ENCODE assay signal across 12 cellular contexts in the genomic region with DNA sequence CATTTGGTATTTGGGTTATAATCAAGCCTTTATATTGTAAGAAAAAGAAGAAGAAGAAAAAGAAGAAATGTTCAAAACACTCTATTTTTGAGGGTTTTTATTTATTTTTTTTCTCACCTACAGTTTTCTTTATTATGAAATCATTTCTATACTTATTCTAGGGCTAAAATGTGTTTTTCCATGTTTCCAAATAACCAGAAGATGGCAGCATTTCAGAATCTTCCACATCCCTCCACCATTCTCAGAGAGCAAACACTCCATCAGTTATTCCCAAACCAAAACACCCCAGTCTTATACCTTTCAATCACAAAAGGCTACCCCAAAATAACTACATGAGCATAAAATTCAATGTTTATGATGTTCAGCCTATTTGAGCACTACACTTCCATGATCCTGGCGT. TPM values are rescaled to one million over a fixed set of nuclear protein-coding genes. Genes with fewer than 3 reads are reported as not detected.
A peak's percentile ranks its signal among the peaks of the same experiment; 100 is the strongest.
DNase-seq lines count a peak whose midpoint lies in the region; ATAC-seq, FAIRE-seq and TF ChIP-seq lines count a peak whose summit lies in the region.
"Had no signal": no experiment of that assay in that cellular context is flagged by ENCODE, and none has a peak within 500 bp of the region (broad histone marks: within the 10 kb centered on the region; RNA-seq: fewer than 3 reads in every experiment).

No MANE protein-coding gene starts in this region.

- no peaks in the 10 kb centered on the region for H3K4me1 Mint-ChIP-seq in astrocyte (ENCODE audit: low read depth, unreplicated experiment)

- H3K9ac ChIP-seq in IMR-90 (ENCODE audit: low read depth, low read length) = no peak overlapping the region
- H3K9ac ChIP-seq in astrocyte (ENCODE audit: low read length) = no peak overlapping the region
- no peak overlapping the region for H3K9ac ChIP-seq in mesendoderm (ENCODE audit: low read length)

- H3K4me1 ChIP-seq in IMR-90 (ENCODE audit: control insufficient read depth, insufficient read depth, low read length) (no peaks in the 10 kb centered on the region), astrocyte (ENCODE audit: insufficient read depth, low read length) (no peaks in the 10 kb centered on the region), mesendoderm (ENCODE audit: control insufficient read depth, low read depth, low read length) (peaks cover 6% of the 10 kb centered on the region)

- H3K4ac ChIP-seq in IMR-90 (ENCODE audit: low read depth, low read length) = no peak overlapping the region
- no peak overlapping the region for H3K4ac ChIP-seq in mesendoderm (ENCODE audit: low read depth, low read length)

- no peak overlapping the region for H4K8ac ChIP-seq in IMR-90 (ENCODE audit: low read depth in 2 of 2, low read length in 2 of 2)
- no peak overlapping the region for H4K8ac ChIP-seq in mesendoderm (ENCODE audit: low read depth, low read length)

- peak; percentile 23; the same call in 1 of the 2 replicates for TF ChIP-seq RAD21 in IMR-90 (IDR thresholded peaks at IDR 0.05; ENCODE audit: low read length)

- H3K18ac ChIP-seq in IMR-90 (ENCODE audit: low read depth, low read length) (no peak overlapping the region), mesendoderm (ENCODE audit: low read length) (no peak overlapping the region)

- H3K23ac ChIP-seq in IMR-90 (ENCODE audit: low read depth, low read length) (no peak overlapping the region), mesendoderm (ENCODE audit: low read length) (no peak overlapping the region)

- no peaks in the 10 kb centered on the region for H3K9me3 ChIP-seq in IMR-90 (ENCODE audit: control insufficient read depth, insufficient read depth, low read length)
- no peaks in the 10 kb centered on the region for H3K9me3 ChIP-seq in astrocyte (ENCODE audit: insufficient read depth, low read depth, low read length)

- intact Hi-C loops in IMR-90 (cut with micrococcal nuclease) = loop anchor here (1.0 kb wide), 2 partner anchors 88 to 556 kb away; no protein-coding TSS in a partner anchor

- no peak overlapping the region for H4K5ac ChIP-seq in IMR-90 (ENCODE audit: low read depth, low read length)
- H4K5ac ChIP-seq in mesendoderm (ENCODE audit: low read length) = no peak overlapping the region

- ATAC-seq in IMR-90 (ENCODE audit: low read depth) = no peak
- no peak for ATAC-seq in HG02678 (IDR thresholded peaks at IDR 0.05; ENCODE audit: unreplicated experiment)
- ATAC-seq: effector memory CD8-positive, alpha-beta T cell had no signal

- DNase-seq in COLO829 (ENCODE audit: low spot score) = peak; percentile 47
- DNase-seq in IMR-90 = peak; percentile 1
- no peak for DNase-seq in astrocyte (ENCODE audit: low read depth)
- DNase-seq in mesendoderm = peak; percentile 22
- no peak for DNase-seq in activated T-cell treated with anti-CD3 and anti-CD28 coated beads, Interleukin-2, amount 50 U/mL, for 48 hours
- no peak for DNase-seq in MV-4-11 (lab: John Stamatoyannopoulos, UW)
- no peak for DNase-seq in T1000 (lab: John Stamatoyannopoulos, UW)
- DNase-seq: effector memory CD8-positive, alpha-beta T cell; NCI-H526 had no signal

- in situ Hi-C loops in IMR-90 (cut with MboI; ENCODE audit: low sequenced_read_pairs) = no loop called here

- H3K9me3 Mint-ChIP-seq in astrocyte (ENCODE audit: unreplicated experiment) = no peaks in the 10 kb centered on the region
- H3K9me3 Mint-ChIP-seq: activated T-helper 2 cell treated with anti-CD3 and anti-CD28 coated beads, Interferon-gamma antibody, Interleukin-2, Interleukin-4, amounts not matched to agents 10 μg/mL and 5 μg/mL and 100 μg/mL, durations not matched to agents 14 hours and 24 hours and 36 hours had no signal

- no peak overlapping the region for H2AFZ ChIP-seq in IMR-90 (replicated peaks; ENCODE audit: low read length, poor library complexity)
- no peak overlapping the region for H2AFZ ChIP-seq in astrocyte (ENCODE audit: low read depth, low read length)

- no peak overlapping the region for H3K56ac ChIP-seq in IMR-90 (ENCODE audit: extremely low read depth, insufficient read depth, low read length)
- no peak overlapping the region for H3K56ac ChIP-seq in mesendoderm (ENCODE audit: low read length)

- H3K36me3 ChIP-seq in IMR-90 (ENCODE audit: control insufficient read depth, insufficient read depth, low read length) = no peaks in the 10 kb centered on the region
- no peaks in the 10 kb centered on the region for H3K36me3 ChIP-seq in astrocyte (ENCODE audit: insufficient read depth, low read length)
- H3K36me3 ChIP-seq in mesendoderm (ENCODE audit: control insufficient read depth, insufficient read depth, low read length) = no peaks in the 10 kb centered on the region

- no peaks in the 10 kb centered on the region for H3K36me3 Mint-ChIP-seq in astrocyte (ENCODE audit: low read depth, unreplicated experiment)

- no peak overlapping the region for H3K27ac Mint-ChIP-seq in astrocyte (ENCODE audit: unreplicated experiment)
- H3K27ac Mint-ChIP-seq: activated T-helper 2 cell treated with anti-CD3 and anti-CD28 coated beads, Interferon-gamma antibody, Interleukin-2, Interleukin-4, amounts not matched to agents 10 μg/mL and 5 μg/mL and 100 μg/mL, durations not matched to agents 14 hours and 24 hours and 36 hours; effector memory CD8-positive, alpha-beta T cell had no signal

- H2BK5ac ChIP-seq in IMR-90 (ENCODE audit: low read depth, low read length, poor library complexity, severe bottlenecking) = no peak overlapping the region
- H2BK5ac ChIP-seq in mesendoderm (ENCODE audit: low read length) = no peak overlapping the region

- H2AK5ac ChIP-seq in IMR-90 (ENCODE audit: low read depth, low read length) (no peak overlapping the region), mesendoderm (ENCODE audit: low read length) (no peak overlapping the region)

- no peak overlapping the region for H3K14ac ChIP-seq in IMR-90 (replicated peaks; ENCODE audit: low read depth, low read length)

- no TSS peak for BruUV-seq in IMR-90 (replicated peaks; lab: Mats Ljungman, UMichigan)

- peaks cover 10% of the 10 kb centered on the region for H3K27me3 Mint-ChIP-seq in astrocyte (ENCODE audit: low read depth, unreplicated experiment)
- H3K27me3 Mint-ChIP-seq: effector memory CD8-positive, alpha-beta T cell had no signal

- H3K79me2 ChIP-seq in astrocyte (ENCODE audit: insufficient read depth, low read length) (no peaks in the 10 kb centered on the region), mesendoderm (ENCODE audit: control insufficient read depth, insufficient read depth, low read length) (no peaks in the 10 kb centered on the region)

- H4K91ac ChIP-seq in IMR-90 (ENCODE audit: insufficient read depth, low read depth, low read length) = no peak overlapping the region

- TF ChIP-seq POLR2A in IMR-90 (IDR thresholded peaks at IDR 0.05; ENCODE audit: low read depth, low read length) = no peak

- no peak overlapping the region for H3K4me3 Mint-ChIP-seq in astrocyte (ENCODE audit: unreplicated experiment)
- H3K4me3 Mint-ChIP-seq: effector memory CD8-positive, alpha-beta T cell had no signal

- no peaks in the 10 kb centered on the region for H4K20me1 ChIP-seq in IMR-90 (ENCODE audit: insufficient read depth, low read length)
- H4K20me1 ChIP-seq in astrocyte (ENCODE audit: insufficient read depth, low read length) = no peaks in the 10 kb centered on the region

- CTCF ChIA-PET in IMR-90 (lab: Yijun Ruan, JAX) = no interaction called here

- H2BK120ac ChIP-seq in IMR-90 (ENCODE audit: low read depth, low read length) = no peak overlapping the region
- no peak overlapping the region for H2BK120ac ChIP-seq in mesendoderm (ENCODE audit: low read depth, low read length)

- WGBS in IMR-90 (ENCODE audit: extremely low coverage in 2 of 2, insufficient read length in 1 of 2), 2 experiments = no CpG with 5 or more reads among the region's 1 CpG
- no CpG with 5 or more reads among the region's 1 CpG for WGBS in mesendoderm (ENCODE audit: extremely low coverage, insufficient coverage, low lambda C conversion rate)

- no peak overlapping the region for H2BK20ac ChIP-seq in IMR-90 (ENCODE audit: low read depth, low read length)

- no peaks in the 10 kb centered on the region for H3K9me1 ChIP-seq in IMR-90 (ENCODE audit: insufficient read depth, low read length)

- POLR2A ChIA-PET in IMR-90 (lab: Charles Lee; ENCODE audit: unreplicated experiment) = no interaction called here

- dilution Hi-C loops in IMR-90 (cut with HindIII; ENCODE audit: low sequenced_read_pairs, unreplicated experiment) = no loop called here

- H3K27me3 ChIP-seq in IMR-90 (ENCODE audit: control insufficient read depth, insufficient read depth, low read length) (no peaks in the 10 kb centered on the region; the same call in 1 of the 2 replicates), astrocyte (ENCODE audit: insufficient read depth, low read length) (no peaks in the 10 kb centered on the region), mesendoderm (ENCODE audit: insufficient read depth, low read length, poor library complexity) (no peaks in the 10 kb centered on the region)

- H3K27ac ChIP-seq in IMR-90 (ENCODE audit: insufficient read depth, low read length) (no peak overlapping the region), astrocyte (ENCODE audit: low read depth, low read length) (no peak overlapping the region), mesendoderm (ENCODE audit: low read depth, low read length) (no peak overlapping the region)

- FAIRE-seq in astrocyte (lab: Jason Lieb, UNC) = no peak

- no peak overlapping the region for H2AK9ac ChIP-seq in IMR-90 (replicated peaks; ENCODE audit: low read depth, low read length, poor library complexity)

- no peak overlapping the region for H3K4me2 ChIP-seq in IMR-90 (ENCODE audit: low read depth, low read length)
- H3K4me2 ChIP-seq in astrocyte (ENCODE audit: low read length) = no peak overlapping the region
- no peak overlapping the region for H3K4me2 ChIP-seq in mesendoderm (ENCODE audit: low read length)

- TF ChIP-seq CTCF in IMR-90 (conservative IDR thresholded peaks at IDR 0.05; ENCODE audit: low read depth, low read length) (peak; percentile 27; the same call in 1 of the 2 replicates), astrocyte (IDR thresholded peaks at IDR 0.05; ENCODE audit: insufficient read depth, low read depth, low read length) (peak; percentile 32)

- H3K79me1 ChIP-seq in IMR-90 (ENCODE audit: low read depth in 1 of 2, low read length in 2 of 2) = no peaks in the 10 kb centered on the region
- H3K79me1 ChIP-seq in mesendoderm (ENCODE audit: low read length) = no peaks in the 10 kb centered on the region

- H2BK15ac ChIP-seq in IMR-90 (ENCODE audit: low read depth, low read length) (no peak overlapping the region), mesendoderm (replicated peaks; ENCODE audit: low read depth) (no peak overlapping the region)

- H3K4me3 ChIP-seq in IMR-90 (ENCODE audit: insufficient read depth, low read depth, low read length) = no peak overlapping the region
- H3K4me3 ChIP-seq in astrocyte (ENCODE audit: insufficient read depth, low read depth, low read length) = no peak overlapping the region
- no peak overlapping the region for H3K4me3 ChIP-seq in mesendoderm (ENCODE audit: low read length)

TF ChIP-seq in IMR-90, 13 proteins besides CTCF, POLR2A, EP300 and RAD21 (continues in another document):
- no peak for TF ChIP-seq NFE2L2 (IDR thresholded peaks at IDR 0.05; ENCODE audit: low read depth, low read length)

RNA-seq across cellular contexts. Expression of a gene that starts 38.7 kb away (rescaled TPM):
- total RNA-seq in IMR-90 (2012; rRNA removed) (not detected in 2 replicates), astrocyte (not detected in 2 replicates)
- not detected in 2 replicates for polyA plus RNA-seq in IMR-90 (2012; rRNA removed)
- polyA plus RNA-seq in IMR-90 (2012; cell fraction: cytosol; rRNA removed) = not detected in 2 replicates
- not detected in 2 replicates for polyA plus RNA-seq in IMR-90 (2012; cell fraction: nucleus; rRNA removed; ENCODE audit: low replicate concordance)
- polyA plus RNA-seq in mesendoderm (2013, experiment 1 of 2) = 1.9 TPM
- polyA plus RNA-seq in mesendoderm (2013, experiment 2 of 2) = 1.6 TPM
- total RNA-seq: activated T-helper 2 cell treated with anti-CD3 and anti-CD28 coated beads, Interferon-gamma antibody, Interleukin-2, Interleukin-4, amounts not matched to agents 10 μg/mL and 5 μg/mL and 100 μg/mL, durations not matched to agents 14 hours and 24 hours and 36 hours; posterior vena cava had no signal

Comparison
In these comparisons a context has a peak if more than half of its experiments do, and no peak if none do; other contexts are left out.
1. DNase-seq: peak in COLO829 (single experiment), IMR-90 (single experiment) and mesendoderm (single experiment); none in astrocyte (single experiment), activated T-cell treated with anti-CD3 and anti-CD28 coated beads, Interleukin-2, amount 50 U/mL, for 48 hours (0 of 2), MV-4-11 (single experiment) and T1000 (single experiment).